28 cellular contexts compared by ENCODE assay signal in the genomic region with DNA sequence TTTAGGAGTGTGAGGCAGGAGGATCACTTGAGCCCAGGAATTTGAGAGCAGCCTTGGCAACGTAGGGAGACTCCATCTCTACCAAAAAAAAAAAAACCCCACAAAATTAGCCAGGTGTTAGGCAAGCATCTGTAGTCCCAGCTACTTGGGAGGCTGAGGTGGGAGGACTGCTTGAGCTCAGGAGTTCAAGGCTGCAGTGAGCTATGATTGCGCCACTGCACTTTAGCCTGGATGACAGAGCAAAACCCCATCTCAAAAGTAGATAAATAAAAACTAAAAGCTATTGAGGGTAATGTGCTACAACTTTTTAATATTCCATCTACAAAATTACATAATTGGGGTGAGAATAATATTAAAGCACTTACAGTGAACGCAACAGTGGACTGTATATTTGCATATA.
"Had no signal": no experiment of that assay in that cellular context is flagged by ENCODE, and none has a peak within 500 bp of the region (broad histone marks: within the 10 kb centered on the region; RNA-seq: fewer than 3 reads in every experiment).

No MANE protein-coding gene starts in this region.

- DNase-seq: natural killer cell; occipital lobe; ovary; posterior cingulate gyrus; psoas muscle; right cardiac atrium; spleen; stimulated activated CD4-positive, alpha-beta T cell treated with anti-CD3 and anti-CD28 coated beads, Interleukin-12 subunit alpha, Interleukin-12 subunit beta, amount 100 ng/mL, for 4 hours; stimulated activated CD4-positive, alpha-beta T cell treated with anti-CD3 and anti-CD28 coated beads, Interleukin-1b, Interleukin-23, amount 100 ng/mL, for 48 hours; stimulated activated CD4-positive, alpha-beta T cell treated with anti-CD3 and anti-CD28 coated beads, Interleukin-4, amount 100 ng/mL, for 1 hour; stimulated activated CD4-positive, alpha-beta T cell treated with anti-CD3 and anti-CD28 coated beads, Interleukin-4, amount 100 ng/mL, for 4 hours; stimulated activated CD8-positive, alpha-beta memory T cell treated with anti-CD3 and anti-CD28 coated beads, Interleukin-4, amount 100 ng/mL, for 48 hours; stimulated activated naive CD4-positive, alpha-beta T cell; stimulated activated naive CD8-positive, alpha-beta T cell treated with anti-CD3 and anti-CD28 coated beads, Interleukin-15, amount 100 ng/mL, for 72 hours; stimulated activated naive CD8-positive, alpha-beta T cell treated with anti-CD3 and anti-CD28 coated beads, Interleukin-15, Interleukin-2, amounts not matched to agents 100 U/mL and 50 U/mL, for 24 hours; substantia nigra; testis; tibial artery; transverse colon; upper lobe of right lung had no signal

- H3K9me3 ChIP-seq: ovary, psoas muscle, spleen, suprapubic skin, testis, tibial artery, transverse colon, upper lobe of right lung, vagina had no signal

- H3K4me2 ChIP-seq: neural progenitor cell, smooth muscle cell had no signal

- H3K27me3 ChIP-seq: neural progenitor cell, ovary, spleen, suprapubic skin, testis, tibial artery, transverse colon, upper lobe of right lung, vagina had no signal

- H3K9ac ChIP-seq: neural progenitor cell, parathyroid adenoma had no signal

- ATAC-seq: natural killer cell; psoas muscle; right cardiac atrium; sciatic nerve; stimulated activated memory B cell treated with anti-CD40 and anti-IgM and Interleukin-4, amounts not matched to agents 10 μg/mL and 1 μg/mL and 100 μg/mL, for 72 hours; stimulated activated naive CD8-positive, alpha-beta T cell treated with anti-CD3 and anti-CD28 coated beads, Interleukin-15, amount 100 ng/mL, for 72 hours; stimulated activated naive CD8-positive, alpha-beta T cell treated with anti-CD3 and anti-CD28 coated beads, Interleukin-15, Interleukin-2, amounts not matched to agents 100 U/mL and 50 U/mL, for 24 hours; upper lobe of right lung had no signal

- H2AFZ ChIP-seq: neural progenitor cell, parathyroid adenoma had no signal

- H3K4me3 ChIP-seq: neural progenitor cell, ovary, psoas muscle, skin epidermis, smooth muscle cell, spleen, suprapubic skin, testis, tibial artery, transverse colon, upper lobe of right lung, vagina had no signal

- H3K27ac ChIP-seq: neural progenitor cell, ovary, parathyroid adenoma, psoas muscle, skin epidermis, spleen, suprapubic skin, testis, tibial artery, transverse colon, upper lobe of right lung, vagina had no signal

- H3K36me3 ChIP-seq: ovary had no signal
